ENCODE assay signal across 9 cellular contexts in the genomic region with DNA sequence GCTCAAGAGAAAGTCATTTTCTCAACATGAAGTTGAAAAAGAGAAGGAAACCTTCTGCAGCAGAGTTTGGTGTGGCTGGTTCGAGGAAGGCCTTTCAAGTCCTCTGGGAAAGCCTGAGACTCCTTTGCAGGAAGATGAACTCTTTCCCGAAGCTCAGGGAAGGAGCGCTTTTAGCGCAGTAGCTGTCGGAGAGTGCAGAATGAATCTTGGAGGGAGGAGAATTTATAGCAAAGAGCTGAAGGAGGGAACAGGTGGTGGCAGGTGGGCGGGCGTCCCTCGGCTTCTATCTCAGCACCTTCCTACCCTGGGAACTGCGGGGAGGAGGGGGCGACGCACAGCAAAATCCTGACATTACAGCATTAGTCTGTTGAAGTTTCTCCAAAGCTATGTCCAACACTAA. TPM values are rescaled to one million over a fixed set of nuclear protein-coding genes. Genes with fewer than 3 reads are reported as not detected.
DNase-seq lines count a peak whose midpoint lies in the region; ATAC-seq and TF ChIP-seq lines count a peak whose summit lies in the region.
"Had no signal": no experiment of that assay in that cellular context is flagged by ENCODE, and none has a peak within 500 bp of the region (broad histone marks: within the 10 kb centered on the region; RNA-seq: fewer than 3 reads in every experiment).

A gene (minus strand): TSS at position 198 of the 400 bp plus-strand sequence. CDS start 436 bp downstream, outside the sequence.

- H3K27ac ChIP-seq in SJCRH30, result peak within 1 kb of the TSS; percentile 35; the same call in 1 of the 2 replicates
- peak within 1 kb of the TSS in 1 of 2 donors; percentile 25 for H3K27ac ChIP-seq in prostate gland

- DNase-seq in GM06990 (ENCODE audit: extremely low read depth, insufficient read length) (no peak), SJCRH30 (no peak), fibroblast of villous mesenchyme (ENCODE audit: low read depth) (no peak), prostate gland (ENCODE audit: low spot score) (no peak), NCI-H1417 (lab: John Stamatoyannopoulos, UW) (no peak), NCI-H446 treated with DMSO at 0.1 percent for 48 hours (lab: John Stamatoyannopoulos, UW) (no peak), GM20000 (ENCODE audit: low spot score) (no peak)
- DNase-seq: NCI-H1048 had no signal

- no peak for ATAC-seq in GM21515 (IDR thresholded peaks at IDR 0.05; ENCODE audit: unreplicated experiment)

- no peaks in the 10 kb centered on the region for H3K9me3 ChIP-seq in SJCRH30 (replicated peaks)
- H3K9me3 ChIP-seq in prostate gland, result no peaks in the 10 kb centered on the region

- WGBS in prostate gland, result 30% methylated on average over 11 of the region's 11 CpGs

- no peak for TF ChIP-seq POLR2A in prostate gland (IDR thresholded peaks at IDR 0.05)

- H3K27me3 ChIP-seq in GM06990 (replicated peaks; ENCODE audit: control insufficient read depth, insufficient read depth, low read length) (no peaks in the 10 kb centered on the region; the same call in 1 of the 2 replicates), SJCRH30 (no peaks in the 10 kb centered on the region), prostate gland (replicated peaks; ENCODE audit: insufficient read depth) (no peaks in the 10 kb centered on the region)

- H3K4me3 ChIP-seq in GM06990 (replicated peaks; ENCODE audit: low read depth, low read length) (peak within 1 kb of the TSS; percentile 69), SJCRH30 (peak within 1 kb of the TSS; percentile 67), fibroblast of villous mesenchyme (ENCODE audit: low read depth, low read length) (peak within 1 kb of the TSS; percentile 69), prostate gland (peak within 1 kb of the TSS; percentile 29 to 40)

- H3K36me3 ChIP-seq in GM06990 (ENCODE audit: control insufficient read depth, insufficient read depth, low read length) (no peaks in the 10 kb centered on the region), SJCRH30 (no peaks in the 10 kb centered on the region), prostate gland (no peaks in the 10 kb centered on the region)

- H3K4me1 ChIP-seq in SJCRH30 (no peaks in the 10 kb centered on the region), prostate gland (replicated peaks) (no peaks in the 10 kb centered on the region)

- TF ChIP-seq CTCF in GM06990 (IDR thresholded peaks at IDR 0.05; ENCODE audit: insufficient read depth, low read length, poor library complexity, severe bottlenecking) (no peak), fibroblast of villous mesenchyme (IDR thresholded peaks at IDR 0.05; ENCODE audit: insufficient read depth, low read depth, low read length) (no peak), prostate gland (IDR thresholded peaks at IDR 0.05) (no peak), GM20000 (IDR thresholded peaks at IDR 0.05; ENCODE audit: extremely low read depth, missing control alignments) (no peak)

- intact Hi-C loops in prostate gland (cut with DNase I), result no loop called here

RNA-seq across cellular contexts. Expression of the gene that starts here (rescaled TPM):
- total RNA-seq in SJCRH30 (2014; rRNA removed; shearing (Covaris generic)), result 0.13 TPM in 1 of 2 replicates, not detected in the other
- under 0.01 TPM in 1 of 2 replicates, not detected in the other for total RNA-seq in fibroblast of villous mesenchyme
- total RNA-seq in prostate gland, result not detected
